ENCODE assay signal across 12 cellular contexts in the genomic region with DNA sequence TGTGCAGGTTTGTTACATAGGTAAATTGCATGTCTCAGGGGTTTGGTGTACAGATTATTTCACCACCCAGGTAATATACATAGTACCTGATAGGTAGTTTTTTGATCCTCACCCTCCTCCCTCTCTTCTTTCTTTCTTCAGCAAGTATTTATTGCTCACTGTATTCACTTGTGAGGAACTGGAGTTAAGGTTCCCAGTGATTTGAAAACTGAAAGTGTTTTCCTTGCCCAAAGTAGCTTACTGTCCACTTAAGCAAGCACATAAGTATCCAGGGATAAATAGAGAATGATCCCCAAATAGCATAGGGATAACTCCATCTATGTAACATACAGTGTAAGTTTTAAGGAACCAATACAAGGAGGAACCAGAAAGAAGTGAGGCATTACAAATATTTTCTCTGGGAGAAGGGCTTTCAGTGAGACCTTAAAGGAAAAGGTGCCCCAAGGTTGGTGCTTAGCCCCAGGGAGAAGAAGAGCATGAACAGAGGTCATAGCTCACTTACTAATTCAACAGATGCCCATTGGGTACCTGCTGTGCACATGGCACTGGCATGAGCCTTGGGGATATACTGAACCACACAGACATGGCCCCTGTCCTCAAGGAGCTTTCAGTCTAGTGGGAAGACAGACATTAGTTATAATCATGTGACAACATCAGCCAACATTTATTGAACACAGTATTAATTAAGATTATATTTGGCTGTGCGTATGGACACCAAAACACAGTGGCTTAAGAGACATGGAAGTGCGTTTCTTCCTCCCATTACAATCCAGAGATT. TPM values are rescaled to one million over a fixed set of nuclear protein-coding genes. Genes with fewer than 3 reads are reported as not detected.
DNase-seq lines count a peak whose midpoint lies in the region; TF ChIP-seq lines count a peak whose summit lies in the region.
"Had no signal": no experiment of that assay in that cellular context is flagged by ENCODE, and none has a peak within 500 bp of the region (broad histone marks: within the 10 kb centered on the region; RNA-seq: fewer than 3 reads in every experiment).

No MANE protein-coding gene starts in this region.

- no peaks in the 10 kb centered on the region for H3K36me3 ChIP-seq in ascending aorta
- no peaks in the 10 kb centered on the region for H3K36me3 ChIP-seq in sigmoid colon
- no peaks in the 10 kb centered on the region for H3K36me3 ChIP-seq in Karpas-422 (ENCODE audit: insufficient read depth, low read length)

- H3K9me3 ChIP-seq in ascending aorta (no peaks in the 10 kb centered on the region), sigmoid colon (no peaks in the 10 kb centered on the region), Karpas-422 (ENCODE audit: low read length) (no peaks in the 10 kb centered on the region)

- DNase-seq in AG10803 (ENCODE audit: low read depth), result peak; percentile 5
- DNase-seq in ascending aorta (ENCODE audit: low spot score in 2 of 2), result no peak
- DNase-seq in fibroblast of villous mesenchyme (ENCODE audit: low read depth), result peak; percentile 60
- DNase-seq in sigmoid colon, result no peak
- no peak for DNase-seq in NCI-H524 treated with DMSO at 0.1 percent for 48 hours (lab: John Stamatoyannopoulos, UW)
- no peak for DNase-seq in Karpas-422
- no peak for DNase-seq in T1000 (lab: John Stamatoyannopoulos, UW)
- no peak for DNase-seq in AML-193 (lab: John Stamatoyannopoulos, UW)
- DNase-seq: NCI-H446 treated with DMSO at 0.1 percent for 48 hours, RPMI8226 had no signal

- H3K79me2 ChIP-seq in Karpas-422 (ENCODE audit: low read length), result no peaks in the 10 kb centered on the region

- no peak for TF ChIP-seq EP300 in sigmoid colon (IDR thresholded peaks at IDR 0.05)

- no peak overlapping the region for H3K4me2 ChIP-seq in Karpas-422 (ENCODE audit: low read depth, low read length, poor library complexity, severe bottlenecking)

- H2AFZ ChIP-seq in Karpas-422 (ENCODE audit: low read length), result no peak overlapping the region

- WGBS in sigmoid colon, 2 donors, result 94 to 96% methylated on average over 2 of the region's 2 CpGs

- no peaks in the 10 kb centered on the region for H4K20me1 ChIP-seq in Karpas-422 (ENCODE audit: insufficient read depth, low read depth, low read length)

- no peaks in the 10 kb centered on the region for H3K27me3 ChIP-seq in ascending aorta
- H3K27me3 ChIP-seq in sigmoid colon, result no peaks in the 10 kb centered on the region
- no peaks in the 10 kb centered on the region for H3K27me3 ChIP-seq in Karpas-422 (ENCODE audit: low read length)
- H3K27me3 ChIP-seq: foreskin keratinocyte had no signal

- TF ChIP-seq CTCF in AG10803 (conservative IDR thresholded peaks at IDR 0.05; ENCODE audit: low read length) (no peak), ascending aorta (IDR thresholded peaks at IDR 0.05) (no peak), fibroblast of villous mesenchyme (IDR thresholded peaks at IDR 0.05; ENCODE audit: insufficient read depth, low read depth, low read length) (no peak), sigmoid colon (IDR thresholded peaks at IDR 0.05) (no peak)

- H3K9ac ChIP-seq in Karpas-422 (ENCODE audit: low read length), result no peak overlapping the region

- H3K4me1 ChIP-seq in ascending aorta (peaks cover 15 to 50% of the 10 kb centered on the region in 2 donors), sigmoid colon (peaks cover 0 to 31% (median 27%) of the 10 kb centered on the region in 4 donors), Karpas-422 (ENCODE audit: low read length) (peaks cover 18% of the 10 kb centered on the region)

- H3K4me3 ChIP-seq in AG10803 (ENCODE audit: low read length) (no peak overlapping the region), ascending aorta (no peak overlapping the region), fibroblast of villous mesenchyme (ENCODE audit: low read depth, low read length) (no peak overlapping the region), sigmoid colon (no peak overlapping the region), Karpas-422 (ENCODE audit: low read length) (no peak overlapping the region)

- TF ChIP-seq POLR2A in sigmoid colon (IDR thresholded peaks at IDR 0.05), result no peak

- H3K9me2 ChIP-seq in Karpas-422 (replicated peaks; ENCODE audit: insufficient read depth, low read length), result no peaks in the 10 kb centered on the region

- peak overlapping the region; percentile 92 to 93 for H3K27ac ChIP-seq in ascending aorta
- H3K27ac ChIP-seq in sigmoid colon, result peak overlapping the region; percentile 54 to 82 (median 70)
- H3K27ac ChIP-seq in Karpas-422 (ENCODE audit: low read length), result no peak overlapping the region
- H3K27ac ChIP-seq: foreskin keratinocyte had no signal

- intact Hi-C loops in ascending aorta (cut with DNase I) (loop anchor here (1.0 to 10.0 kb wide), 4 partner anchors 21 to 389 kb away; a partner anchor contains a TSS), sigmoid colon (cut with DNase I) (no loop called here)

RNA-seq across cellular contexts. Expression of a gene that starts 17.0 kb away (rescaled TPM):
- not detected for total RNA-seq in ascending aorta
- total RNA-seq in fibroblast of villous mesenchyme, result not detected in 2 replicates
- 1 to 10 TPM in 1 of 4 donors, not detected in 3; 1.1 TPM for total RNA-seq in sigmoid colon
- 1 to 10 TPM in 1 of 3 donors, under 1 TPM in 1, not detected in 1; 0.31 to 2.8 TPM for polyA plus RNA-seq in sigmoid colon
- 3.7 and 6.0 TPM in 2 replicates for total RNA-seq in Karpas-422 (2014; rRNA removed; shearing (Covaris generic); ENCODE audit: low replicate concordance)
- total RNA-seq: foreskin keratinocyte had no signal
- polyA plus RNA-seq: foreskin keratinocyte had no signal

RNA-seq across cellular contexts. Expression of a gene that starts 27.5 kb away (rescaled TPM):
- total RNA-seq in ascending aorta (71.3 TPM), fibroblast of villous mesenchyme (79.9 and 95.0 TPM in 2 replicates), sigmoid colon (10 to 100 TPM; 28.5 to 62.7 (median 40.1) TPM)
- polyA plus RNA-seq in sigmoid colon, result 1 to 10 TPM in 2 of 3 donors, under 1 TPM in 1; 0.69 to 3.4 (median 1.8) TPM
- total RNA-seq in Karpas-422 (2014; rRNA removed; shearing (Covaris generic); ENCODE audit: low replicate concordance), result 16.4 and 19.6 TPM in 2 replicates
- total RNA-seq: progenitor cell of endocrine pancreas had no signal

RNA-seq across cellular contexts. Expression of a gene that starts 37.0 kb away (rescaled TPM):
- total RNA-seq in ascending aorta (112 TPM), fibroblast of villous mesenchyme (95.0 and 130 TPM in 2 replicates), sigmoid colon (10 to 100 TPM; 41.0 to 61.4 (median 56.2) TPM)
- 10 to 100 TPM in 2 of 3 donors, 1 to 10 TPM in 1; 7.2 to 25.9 (median 17.3) TPM for polyA plus RNA-seq in sigmoid colon
- total RNA-seq in Karpas-422 (2014; rRNA removed; shearing (Covaris generic); ENCODE audit: low replicate concordance), result 81.7 and 146 TPM in 2 replicates

Comparison
In these comparisons a context has a peak if more than half of its experiments do, and no peak if none do; other contexts are left out.
1. DNase-seq: peak in AG10803 (single experiment) and fibroblast of villous mesenchyme (single experiment); none in ascending aorta (0 of 2), sigmoid colon (single experiment), NCI-H524 treated with DMSO at 0.1 percent for 48 hours (single experiment), Karpas-422 (single experiment), T1000 (single experiment) and AML-193 (0 of 2).